20 cellular contexts compared by ENCODE assay signal in genomic region chr9:79974806-79975422, GRCh38.
DNase-seq lines count a peak whose midpoint lies in the region; ATAC-seq and TF ChIP-seq lines count a peak whose summit lies in the region.
"Had no signal": no experiment of that assay in that cellular context is flagged by ENCODE, and none has a peak within 500 bp of the region (broad histone marks: within the 10 kb centered on the region; RNA-seq: fewer than 3 reads in every experiment).

No MANE protein-coding gene starts in this region.

- H4K20me1 ChIP-seq in neural progenitor cell (ENCODE audit: low read depth), result no peaks in the 10 kb centered on the region

- H3K27me3 ChIP-seq in iPS-18a (ENCODE audit: control insufficient read depth, insufficient read depth, low read length) (no peaks in the 10 kb centered on the region), neural progenitor cell (no peaks in the 10 kb centered on the region), left ventricle myocardium inferior (ENCODE audit: low read depth) (peaks cover 61% of the 10 kb centered on the region)
- H3K27me3 ChIP-seq: ascending aorta, esophagus squamous epithelium, SJSA1 had no signal

- H3K27ac ChIP-seq in iPS-18a (ENCODE audit: low read length) (no peak overlapping the region), neural progenitor cell (peak overlapping the region; percentile 90), left ventricle myocardium inferior (replicated peaks) (no peak overlapping the region)
- H3K27ac ChIP-seq: ascending aorta, esophagus squamous epithelium, KMS-11, SJSA1 had no signal

- peak overlapping the region; percentile 52 for H3K4me3 Mint-ChIP-seq in neural progenitor cell
- H3K4me3 Mint-ChIP-seq: activated CD8-positive, alpha-beta T cell treated with anti-CD3 and anti-CD28 coated beads for 36 hours; activated T-cell treated with anti-CD3 and anti-CD28 coated beads, Interleukin-2, amount 50 U/mL, for 24 hours; CD4-positive, CD25-positive, alpha-beta regulatory T cell; memory B cell; T-helper 1 cell treated with Interleukin-12 subunit alpha and Interleukin-12 subunit beta and Interleukin-4 antibody, amounts not matched to agents 30 μg/mL and 1 μg/mL, for 36 hours had no signal

- no peaks in the 10 kb centered on the region for H3K79me2 ChIP-seq in neural progenitor cell (ENCODE audit: low read depth)

- peak overlapping the region; percentile 42 for H3K27ac Mint-ChIP-seq in neural progenitor cell
- H3K27ac Mint-ChIP-seq: activated CD8-positive, alpha-beta T cell treated with anti-CD3 and anti-CD28 coated beads for 36 hours; activated T-cell treated with anti-CD3 and anti-CD28 coated beads, Interleukin-2, amount 50 U/mL, for 24 hours; CD4-positive, CD25-positive, alpha-beta regulatory T cell; memory B cell; T-helper 1 cell treated with Interleukin-12 subunit alpha and Interleukin-12 subunit beta and Interleukin-4 antibody, amounts not matched to agents 30 μg/mL and 1 μg/mL, for 36 hours had no signal

- intact Hi-C loops in left ventricle myocardium inferior (cut with micrococcal nuclease), result no loop called here

- no peaks in the 10 kb centered on the region for H3K36me3 ChIP-seq in ES-I3 (ENCODE audit: insufficient read depth, low read length)
- H3K36me3 ChIP-seq in iPS-18a (ENCODE audit: control insufficient read depth, low read depth, low read length), result no peaks in the 10 kb centered on the region
- no peaks in the 10 kb centered on the region for H3K36me3 ChIP-seq in neural progenitor cell
- no peaks in the 10 kb centered on the region for H3K36me3 ChIP-seq in left ventricle myocardium inferior
- H3K36me3 ChIP-seq: ascending aorta, esophagus squamous epithelium, SJSA1 had no signal

- peak overlapping the region; percentile 59 for H3K4me2 ChIP-seq in neural progenitor cell
- H3K4me2 ChIP-seq: KMS-11 had no signal

- peaks cover 44% of the 10 kb centered on the region for H3K4me1 Mint-ChIP-seq in neural progenitor cell
- H3K4me1 Mint-ChIP-seq: CD4-positive, CD25-positive, alpha-beta regulatory T cell had no signal

- ATAC-seq in HG03521 (IDR thresholded peaks at IDR 0.05; ENCODE audit: unreplicated experiment), result no peak
- ATAC-seq: activated CD8-positive, alpha-beta T cell treated with anti-CD3 and anti-CD28 coated beads for 36 hours had no signal

- peaks cover 27% of the 10 kb centered on the region for H3F3A ChIP-seq in neural progenitor cell (ENCODE audit: low read depth)

- no peaks in the 10 kb centered on the region for H3K27me3 Mint-ChIP-seq in neural progenitor cell (ENCODE audit: insufficient read depth, low read depth)
- H3K27me3 Mint-ChIP-seq: memory B cell had no signal

- H3K9me3 Mint-ChIP-seq in neural progenitor cell, result peaks cover 11% of the 10 kb centered on the region
- H3K9me3 Mint-ChIP-seq: activated CD8-positive, alpha-beta T cell treated with anti-CD3 and anti-CD28 coated beads for 36 hours; activated T-cell treated with anti-CD3 and anti-CD28 coated beads, Interleukin-2, amount 50 U/mL, for 24 hours; T-helper 1 cell treated with Interleukin-12 subunit alpha and Interleukin-12 subunit beta and Interleukin-4 antibody, amounts not matched to agents 30 μg/mL and 1 μg/mL, for 36 hours had no signal

- H3K9me3 ChIP-seq in ES-I3 (ENCODE audit: control insufficient read depth, insufficient read depth, low read length), result no peaks in the 10 kb centered on the region
- no peaks in the 10 kb centered on the region for H3K9me3 ChIP-seq in iPS-18a (ENCODE audit: control insufficient read depth, low read depth, low read length)
- H3K9me3 ChIP-seq in neural progenitor cell (ENCODE audit: low read depth), result no peaks in the 10 kb centered on the region
- no peaks in the 10 kb centered on the region for H3K9me3 ChIP-seq in left ventricle myocardium inferior (replicated peaks)
- H3K9me3 ChIP-seq: ascending aorta, esophagus squamous epithelium, SJSA1 had no signal

- H3K4me1 ChIP-seq in ES-I3 (ENCODE audit: insufficient read depth, low read length) (no peaks in the 10 kb centered on the region), iPS-18a (ENCODE audit: control insufficient read depth, low read depth, low read length) (peaks cover 12% of the 10 kb centered on the region), neural progenitor cell (peaks cover 50% of the 10 kb centered on the region), left ventricle myocardium inferior (no peaks in the 10 kb centered on the region)
- H3K4me1 ChIP-seq: ascending aorta had no signal

- no peak for TF ChIP-seq CTCF in neural progenitor cell (IDR thresholded peaks at IDR 0.05)
- no peak for TF ChIP-seq CTCF in left ventricle myocardium inferior (IDR thresholded peaks at IDR 0.05; ENCODE audit: borderline replicate concordance)

- no peaks in the 10 kb centered on the region for H3K36me3 Mint-ChIP-seq in neural progenitor cell
- H3K36me3 Mint-ChIP-seq: CD4-positive, CD25-positive, alpha-beta regulatory T cell; memory B cell had no signal

- 0 out of 2 replicates have a peak overlapping the region, but pooled peaks have one; percentile 1 for H3K9ac ChIP-seq in ES-I3 (ENCODE audit: low read depth, low read length)
- no peak overlapping the region for H3K9ac ChIP-seq in iPS-18a (ENCODE audit: low read length)
- H3K9ac ChIP-seq in neural progenitor cell, result no peak overlapping the region
- H3K9ac ChIP-seq: KMS-11 had no signal

- peak overlapping the region; percentile 28 for H3K4me3 ChIP-seq in iPS-18a (ENCODE audit: low read length)
- no peak overlapping the region for H3K4me3 ChIP-seq in neural progenitor cell
- H3K4me3 ChIP-seq in left ventricle myocardium inferior, result no peak overlapping the region
- H3K4me3 ChIP-seq: ascending aorta, esophagus squamous epithelium, SJSA1 had no signal

- DNase-seq in NCI-H69 (lab: John Stamatoyannopoulos, UW) (peak; percentile 65), neural progenitor cell (ENCODE audit: low spot score) (peak; percentile 59), left ventricle myocardium inferior (no peak)
- DNase-seq in effector CD8-positive, alpha-beta T cell (lab: John Stamatoyannopoulos, UW), result no peak
- DNase-seq in stimulated activated CD4-positive, alpha-beta T cell treated with anti-CD3 and anti-CD28 coated beads, Interleukin-4, amount 100 ng/mL, for 24 hours, result no peak
- DNase-seq: activated CD8-positive, alpha-beta T cell treated with anti-CD3 and anti-CD28 coated beads for 36 hours; activated naive CD4-positive, alpha-beta T cell treated with anti-CD3 and anti-CD28 coated beads, Interleukin-2, amount 50 U/mL, for 16 hours; activated T-cell treated with anti-CD3 and anti-CD28 coated beads, Interleukin-2, amount 50 U/mL, for 24 hours; CD4-positive, CD25-positive, alpha-beta regulatory T cell; effector CD4-positive, alpha-beta T cell; esophagus squamous epithelium; NCI-H82 had no signal

- peak overlapping the region; percentile 81 for H2AFZ ChIP-seq in neural progenitor cell (replicated peaks)

Comparison
In these comparisons a context has a peak if more than half of its experiments do, and no peak if none do; other contexts are left out.
1. DNase-seq: peak in NCI-H69 (single experiment) and neural progenitor cell (single experiment); none in effector CD8-positive, alpha-beta T cell (single experiment), left ventricle myocardium inferior (single experiment) and stimulated activated CD4-positive, alpha-beta T cell treated with anti-CD3 and anti-CD28 coated beads, Interleukin-4, amount 100 ng/mL, for 24 hours (single experiment).